In genomic region chr15:28901987-28902745, GRCh38 we compare ENCODE assay signal across 1 cellular context.
TF ChIP-seq lines count a peak whose summit lies in the region.

No MANE protein-coding gene starts in this region.

TF ChIP-seq in A549, 52 proteins besides CTCF, POLR2A, EP300 and RAD21 (continued from another document):
- TF ChIP-seq E2F6 (IDR thresholded peaks at IDR 0.05; ENCODE audit: borderline replicate concordance, low read depth) (no peak), ZFP36 (IDR thresholded peaks at IDR 0.05; ENCODE audit: borderline replicate concordance, partially characterized antibody) (no peak), RCOR1 (IDR thresholded peaks at IDR 0.05; ENCODE audit: low read depth, low read length) (no peak), ZNF302 (CRISPR knock-in tag; IDR thresholded peaks at IDR 0.05) (no peak), FOSB (CRISPR knock-in tag; IDR thresholded peaks at IDR 0.05) (no peak), HMGXB4 (CRISPR knock-in tag; IDR thresholded peaks at IDR 0.05; ENCODE audit: borderline replicate concordance) (no peak)
TF ChIP-seq in A549: peak in this region for 0.
